In the genomic region with DNA sequence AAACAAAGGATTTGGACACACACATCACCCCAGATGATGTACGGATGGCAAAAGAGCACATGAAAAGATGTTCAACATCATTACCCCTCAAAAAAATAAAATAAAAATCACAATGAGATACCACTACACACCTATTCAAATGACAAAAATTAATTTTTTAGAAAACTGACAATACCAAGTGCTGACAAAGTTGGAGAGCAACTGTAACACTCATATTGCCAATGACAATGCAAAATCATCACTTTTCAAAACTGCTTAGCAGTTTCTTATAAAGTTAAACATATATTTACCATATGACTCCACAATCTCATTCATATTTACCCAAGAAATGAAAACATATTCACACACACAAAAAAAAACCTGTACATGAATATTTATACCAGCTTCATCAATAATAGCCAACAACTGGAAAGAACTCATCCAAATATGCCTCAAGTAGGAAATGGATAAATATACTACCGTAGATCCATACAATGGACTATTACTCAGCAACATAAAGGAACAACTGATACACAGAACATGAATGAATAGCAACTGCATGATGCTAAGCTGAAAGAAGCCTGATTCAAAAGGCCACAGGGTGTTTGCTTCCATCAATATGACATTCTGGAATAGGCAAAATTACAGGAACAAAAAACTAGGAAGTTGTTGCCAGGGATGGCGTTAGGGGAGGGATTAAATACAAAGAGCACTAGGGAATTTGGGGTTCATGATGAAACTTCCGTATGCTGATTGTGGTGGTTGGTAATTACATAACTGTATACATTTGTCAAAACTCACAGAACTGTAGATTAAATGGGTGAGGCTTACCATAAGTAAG, we compare ENCODE assay signal across 11 cellular contexts. TPM values are rescaled to one million over a fixed set of nuclear protein-coding genes. Genes with fewer than 3 reads are reported as not detected.
DNase-seq lines count a peak whose midpoint lies in the region; ATAC-seq, FAIRE-seq and TF ChIP-seq lines count a peak whose summit lies in the region.
"Had no signal": no experiment of that assay in that cellular context is flagged by ENCODE, and none has a peak within 500 bp of the region (broad histone marks: within the 10 kb centered on the region; RNA-seq: fewer than 3 reads in every experiment).

No MANE protein-coding gene starts in this region.

- no peak overlapping the region for H2BK12ac ChIP-seq in H1 (ENCODE audit: low read depth, low read length)

- ATAC-seq in GM21723 (IDR thresholded peaks at IDR 0.05; ENCODE audit: unreplicated experiment): no peak

- H3K4me1 ChIP-seq in H1 (replicated peaks in 1 of 4; ENCODE audit: control insufficient read depth in 3 of 4, insufficient read depth in 4 of 4, low read length in 3 of 4): peaks cover 0 to 20% (median 13%) of the 10 kb centered on the region in 4 experiments; a peak in 5 of 7 replicates
- H3K4me1 ChIP-seq in testis: no peaks in the 10 kb centered on the region

- TF ChIP-seq CTCF in H1 (IDR thresholded peaks at IDR 0.05; ENCODE audit: control extremely low read depth in 1 of 3, insufficient read depth in 1 of 3, low read depth in 1 of 3, low read length in 3 of 3) (no peak), testis (IDR thresholded peaks at IDR 0.05) (no peak)

- H3K79me1 ChIP-seq in H1 (ENCODE audit: low read depth, low read length): no peaks in the 10 kb centered on the region

- peak overlapping the region in 1 of 2 experiments; percentile 99; a peak in 2 of 4 replicates for H3K4me2 ChIP-seq in H1 (ENCODE audit: insufficient read depth in 1 of 2, low read depth in 2 of 2, low read length in 2 of 2)

- no peak for TF ChIP-seq EP300 in H1 (IDR thresholded peaks at IDR 0.05; ENCODE audit: borderline replicate concordance in 1 of 2, low read depth in 2 of 2, low read length in 2 of 2)

- H3K4me3 ChIP-seq in SK-N-MC (peak overlapping the region; percentile 98), H1 (ENCODE audit: extremely low read depth in 1 of 4, insufficient read depth in 2 of 4, low read depth in 3 of 4, low read length in 4 of 4) (peak overlapping the region in 3 of 4 experiments; percentile 32 to 97 (median 88); a peak in 3 of 8 replicates), testis (peak overlapping the region; percentile 86 to 87)

- POLR2A ChIA-PET in H1 (lab: Charles Lee; ENCODE audit: partially characterized antibody): interaction anchor here (1.4 kb wide), 1 partner anchor 152 kb away, joined by 7 read pairs; a partner anchor contains a TSS

- no peak overlapping the region for H3K4ac ChIP-seq in H1 (replicated peaks; ENCODE audit: insufficient read length, low read depth, low read length)

- peak overlapping the region; percentile 90 for H3K4me3 Mint-ChIP-seq in activated naive CD4-positive, alpha-beta T cell treated with anti-CD3 and anti-CD28 coated beads, Interleukin-2, amount 50 U/mL, for 24 hours

- TF ChIP-seq POLR2A in H1 (IDR thresholded peaks at IDR 0.05; ENCODE audit: control extremely low read depth in 1 of 2, low read depth in 2 of 2, low read length in 2 of 2) (no peak), testis (IDR thresholded peaks at IDR 0.05) (no peak)

- no peak overlapping the region for H2AFZ ChIP-seq in H1 (ENCODE audit: low read length)

- H4K5ac ChIP-seq in H1 (ENCODE audit: insufficient read length, low read depth, low read length): no peak overlapping the region

- 91% methylated on average over 4 of the region's 4 CpGs; no CpG with 5 or more reads in 1 of the 2 experiments for WGBS in H1 (ENCODE audit: extremely low coverage in 1 of 2, insufficient coverage in 1 of 2, insufficient read length in 1 of 2, insufficient replicate concordance in 2 of 2, low coverage in 1 of 2, low lambda C conversion rate in 2 of 2, missing lambda C conversion rate in 1 of 2), 2 experiments
- 65 to 77% methylated on average over 4 of the region's 4 CpGs for WGBS in testis, 2 donors

- H4K91ac ChIP-seq in H1 (replicated peaks; ENCODE audit: insufficient read length, low read length): no peak overlapping the region

- no peak for TF ChIP-seq RAD21 in H1 (IDR thresholded peaks at IDR 0.05 in 1 of 2, conservative IDR thresholded peaks at IDR 0.05 in 1 of 2; ENCODE audit: low read depth in 2 of 2, low read length in 2 of 2)

- no peak overlapping the region for H2BK20ac ChIP-seq in H1 (ENCODE audit: low read length)

- no peaks in the 10 kb centered on the region for H3K9me3 Mint-ChIP-seq in activated naive CD4-positive, alpha-beta T cell treated with anti-CD3 and anti-CD28 coated beads, Interleukin-2, amount 50 U/mL, for 24 hours

- no peak overlapping the region for H3K18ac ChIP-seq in H1 (ENCODE audit: extremely low read depth, low read length)

- H3K56ac ChIP-seq in H1 (replicated peaks; ENCODE audit: insufficient read length, low read depth, low read length): no peak overlapping the region

- H3K36me3 ChIP-seq in SK-N-MC (ENCODE audit: insufficient read depth, low read length) (no peaks in the 10 kb centered on the region), H1 (ENCODE audit: control insufficient read depth in 2 of 4, insufficient read depth in 4 of 4, low read length in 3 of 4) (no peaks in the 10 kb centered on the region), testis (ENCODE audit: low read depth, missing control alignments) (no peaks in the 10 kb centered on the region)
- H3K36me3 ChIP-seq: brain microvascular endothelial cell, gastrocnemius medialis had no signal

- H2BK120ac ChIP-seq in H1 (replicated peaks; ENCODE audit: low read depth, low read length): no peak overlapping the region

- no peaks in the 10 kb centered on the region for H4K20me1 ChIP-seq in H1 (replicated peaks in 1 of 2; ENCODE audit: control insufficient read depth in 1 of 2, insufficient read depth in 2 of 2, low read length in 2 of 2)

- peaks cover 2% of the 10 kb centered on the region for H3K27me3 Mint-ChIP-seq in activated naive CD4-positive, alpha-beta T cell treated with anti-CD3 and anti-CD28 coated beads, Interleukin-2, amount 50 U/mL, for 24 hours

- H2AK5ac ChIP-seq in H1 (ENCODE audit: low read depth, low read length): no peak overlapping the region

- peaks cover 49% of the 10 kb centered on the region for H3K4me1 Mint-ChIP-seq in activated naive CD4-positive, alpha-beta T cell treated with anti-CD3 and anti-CD28 coated beads, Interleukin-2, amount 50 U/mL, for 24 hours

- H3K9ac ChIP-seq in SK-N-MC (ENCODE audit: insufficient read length) (no peak overlapping the region), H1 (replicated peaks in 1 of 4; ENCODE audit: extremely low read depth in 1 of 4, low read depth in 3 of 4, low read length in 3 of 4) (no peak overlapping the region)

- no peak overlapping the region for H3K14ac ChIP-seq in H1 (ENCODE audit: insufficient read length)

- peak overlapping the region; percentile 86 for H3K27ac Mint-ChIP-seq in activated naive CD4-positive, alpha-beta T cell treated with anti-CD3 and anti-CD28 coated beads, Interleukin-2, amount 50 U/mL, for 24 hours

- H3K27ac ChIP-seq in SK-N-MC: 0 out of 2 replicates have a peak overlapping the region, but pooled peaks have one; percentile 22
- H3K27ac ChIP-seq in H1 (ENCODE audit: low read depth, low read length): no peak overlapping the region
- no peak overlapping the region for H3K27ac ChIP-seq in testis
- H3K27ac ChIP-seq: brain microvascular endothelial cell had no signal

- no peak for FAIRE-seq in H1 (lab: Jason Lieb, UNC)

- H3K9me3 ChIP-seq in SK-N-MC (ENCODE audit: low read depth, low read length) (no peaks in the 10 kb centered on the region), H1 (ENCODE audit: insufficient read depth in 2 of 2, low read depth in 1 of 2, low read length in 1 of 2) (no peaks in the 10 kb centered on the region), testis (no peaks in the 10 kb centered on the region)
- H3K9me3 ChIP-seq: gastrocnemius medialis had no signal

- no peak overlapping the region for H4K8ac ChIP-seq in H1 (ENCODE audit: extremely low read depth, insufficient read depth, low read length)

- no peak overlapping the region for H2BK5ac ChIP-seq in H1 (ENCODE audit: low read depth, low read length)

- H3K36me3 Mint-ChIP-seq in activated naive CD4-positive, alpha-beta T cell treated with anti-CD3 and anti-CD28 coated beads, Interleukin-2, amount 50 U/mL, for 24 hours: no peaks in the 10 kb centered on the region

- peaks cover 0 to 17% of the 10 kb centered on the region in 2 experiments; a peak in 2 of 4 replicates for H3K79me2 ChIP-seq in H1 (ENCODE audit: control insufficient read depth in 1 of 2, insufficient read depth in 2 of 2, low read length in 2 of 2)

- no peak overlapping the region for H2BK15ac ChIP-seq in H1 (ENCODE audit: low read length)

- H3K27me3 ChIP-seq in H1 (replicated peaks in 1 of 4; ENCODE audit: control insufficient read depth in 3 of 4, extremely low read depth in 1 of 4, insufficient read depth in 3 of 4, low read length in 3 of 4) (no peaks in the 10 kb centered on the region), testis (no peaks in the 10 kb centered on the region)
- H3K27me3 ChIP-seq: brain microvascular endothelial cell, gastrocnemius medialis had no signal

- no peak for DNase-seq in activated naive CD4-positive, alpha-beta T cell (lab: John Stamatoyannopoulos, UW)
- DNase-seq in SK-N-MC (ENCODE audit: low read depth, low spot score) (no peak), H1 (ENCODE audit: low read depth in 1 of 2, low spot score in 2 of 2) (no peak), testis (no peak), SIG-M5 (lab: John Stamatoyannopoulos, UW) (no peak)
- no peak for DNase-seq in stimulated activated CD4-positive, alpha-beta T cell treated with anti-CD3 and anti-CD28 coated beads, Interleukin-4, amount 100 ng/mL, for 1 hour
- DNase-seq: GOT3 had no signal

- CTCF ChIA-PET in H1 (lab: Charles Lee; ENCODE audit: partially characterized antibody): interaction anchor here (0.6 to 1.5 kb wide), 2 partner anchors 25 to 97 kb away, joined by 3 to 4 read pairs; no protein-coding TSS in a partner anchor

- peaks cover 7% of the 10 kb centered on the region for H3K23me2 ChIP-seq in H1 (ENCODE audit: low read depth, low read length)

- no peak overlapping the region for H3K23ac ChIP-seq in H1 (ENCODE audit: insufficient read length)

- intact Hi-C loops in testis (cut with DNase I; ENCODE audit: low total_unique reads): no loop called here

TF ChIP-seq in H1, 55 proteins besides CTCF, POLR2A, EP300 and RAD21 (continues in another document):
- TF ChIP-seq JUN (IDR thresholded peaks at IDR 0.05; ENCODE audit: low read depth, low read length) (no peak), CTBP2 (IDR thresholded peaks at IDR 0.05; ENCODE audit: borderline replicate concordance, insufficient read depth, insufficient read length, low read length) (no peak)

RNA-seq across cellular contexts. Expression of a gene that starts 1.3 kb away (rescaled TPM):
- 0.88 and 1.3 TPM in 2 replicates for total RNA-seq in H1 (2021; fragmentation: NEBNext Ultra II Directional; extraction: Animal tissue kit (Norgen Biotek cat#: 25700))
- polyA plus RNA-seq in H1 (2011; rRNA removed): 0.08 and 0.18 TPM in 2 replicates
- polyA plus RNA-seq in H1 (2011; cell fraction: cytosol; rRNA removed): 0.31 TPM
- polyA plus RNA-seq in H1 (2011; cell fraction: nucleus; rRNA removed): 0.13 TPM
- 0.25 to 0.70 TPM (median 0.36 TPM) in 4 replicates for polyA plus RNA-seq in H1 (2012, experiment 1 of 2)
- polyA plus RNA-seq in H1 (2012, experiment 2 of 2): 0.07 TPM
- 0.45 TPM for polyA plus RNA-seq in H1 (2013, experiment 1 of 2)
- 0.61 TPM for polyA plus RNA-seq in H1 (2013, experiment 2 of 2)
- 0.25 and 0.68 TPM in 2 replicates for polyA minus RNA-seq in H1 (2011; rRNA and poly(A)+ RNA removed)
- polyA minus RNA-seq in H1 (2011; cell fraction: cytosol; rRNA and poly(A)+ RNA removed): not detected
- 1.8 TPM for polyA minus RNA-seq in H1 (2011; cell fraction: nucleus; rRNA and poly(A)+ RNA removed)
- 1 to 10 TPM; 5.8 to 8.2 TPM for total RNA-seq in testis
- 11.2 TPM for polyA plus RNA-seq in testis (ENCODE audit: insufficient read depth, low read depth, low replicate concordance)
